19 cellular contexts compared by ENCODE assay signal in genomic region chr21:25359724-25360123, GRCh38.
DNase-seq lines count a peak whose midpoint lies in the region; ATAC-seq and TF ChIP-seq lines count a peak whose summit lies in the region.
"Had no signal": no experiment of that assay in that cellular context is flagged by ENCODE, and none has a peak within 500 bp of the region (broad histone marks: within the 10 kb centered on the region; RNA-seq: fewer than 3 reads in every experiment).

No MANE protein-coding gene starts in this region.

- H3K36me3 ChIP-seq in body of pancreas (replicated peaks in 1 of 2; ENCODE audit: insufficient read depth in 1 of 2, low read depth in 2 of 2) = no peaks in the 10 kb centered on the region
- H3K36me3 ChIP-seq: BLaER1 had no signal

- no peaks in the 10 kb centered on the region for H3K9me3 ChIP-seq in body of pancreas
- H3K9me3 ChIP-seq: BLaER1, Caco-2 had no signal

- peak; percentile 46 for DNase-seq in M059J (ENCODE audit: low read depth)
- peak in 2 of 4 donors; percentile 17 to 31 for DNase-seq in body of pancreas
- DNase-seq in mucosa of gallbladder (ENCODE audit: low spot score) = peak; percentile 65
- DNase-seq in activated CD4-positive, CD25-positive, alpha-beta regulatory T cell treated with anti-CD3 and anti-CD28 coated beads, Interleukin-2, amount 50 U/mL, for 72 hours = no peak
- no peak for DNase-seq in OCI-M2 (lab: John Stamatoyannopoulos, UW; ENCODE audit: unreplicated experiment)
- no peak for DNase-seq in NK-92 (lab: John Stamatoyannopoulos, UW; ENCODE audit: unreplicated experiment)
- DNase-seq: Caco-2; CD4-positive, CD25-positive, alpha-beta regulatory T cell; CD8-positive, alpha-beta T cell; DMS153; DND-41; EL; GDM1; H9 had no signal

- H3K27me3 ChIP-seq in body of pancreas = no peaks in the 10 kb centered on the region
- H3K27me3 ChIP-seq: BLaER1 had no signal

- H3K27ac ChIP-seq in body of pancreas = peak overlapping the region in 1 of 4 donors; percentile 43
- H3K27ac ChIP-seq: BLaER1, C4-2B had no signal

- peak; percentile 15 for ATAC-seq in body of pancreas
- ATAC-seq: CD8-positive, alpha-beta T cell; GM23338; HCT116 had no signal

- intact Hi-C loops in body of pancreas (cut with DNase I) = no loop called here

- H3K4me1 ChIP-seq in body of pancreas = peaks cover 9% of the 10 kb centered on the region
- H3K4me1 ChIP-seq: BLaER1, Caco-2 had no signal

- no peak overlapping the region for H3K4me3 ChIP-seq in body of pancreas
- H3K4me3 ChIP-seq: BLaER1, GM12878, GM23338 had no signal

- 50 to 54% methylated on average over 5 of the region's 5 CpGs for WGBS in body of pancreas, 2 donors

- no peak for TF ChIP-seq CTCF in body of pancreas (IDR thresholded peaks at IDR 0.05)

- no peak for TF ChIP-seq POLR2A in body of pancreas (IDR thresholded peaks at IDR 0.05)

Comparison
In these comparisons a context has a peak if more than half of its experiments do, and no peak if none do; other contexts are left out.
1. DNase-seq: peak in M059J (single experiment) and mucosa of gallbladder (single experiment); none in activated CD4-positive, CD25-positive, alpha-beta regulatory T cell treated with anti-CD3 and anti-CD28 coated beads, Interleukin-2, amount 50 U/mL, for 72 hours (single experiment), OCI-M2 (single experiment) and NK-92 (single experiment).